Comparison of ENCODE assay signal across 8 cellular contexts in genomic region chr3:186930143-186930638, GRCh38. TPM values are rescaled to one million over a fixed set of nuclear protein-coding genes. Genes with fewer than 3 reads are reported as not detected.
A peak's percentile ranks its signal among the peaks of the same experiment; 100 is the strongest.
DNase-seq lines count a peak whose midpoint lies in the region; ATAC-seq and TF ChIP-seq lines count a peak whose summit lies in the region.

Gene ST6GAL1, plus strand, starts transcription at chr3:186930526. Its CDS starts 112,178 bp downstream, at chr3:187042704.

- H3K4me3 Mint-ChIP-seq in activated naive CD4-positive, alpha-beta T cell treated with anti-CD3 and anti-CD28 coated beads for 36 hours: peak within 1 kb of the TSS; percentile 83

- ATAC-seq in GM19043 (IDR thresholded peaks at IDR 0.05; ENCODE audit: low read depth, unreplicated experiment) (peak; percentile 53), HG03354 (IDR thresholded peaks at IDR 0.05; ENCODE audit: poor library complexity, severe bottlenecking, unreplicated experiment) (peak; percentile 71), thoracic aorta (ENCODE audit: insufficient number of reproducible peaks, low FRiP score, low read depth) (peak; percentile 30)

- H3K27me3 Mint-ChIP-seq in activated naive CD4-positive, alpha-beta T cell treated with anti-CD3 and anti-CD28 coated beads for 36 hours (ENCODE audit: low read depth): no peaks in the 10 kb centered on the region

- intact Hi-C loops in activated naive CD4-positive, alpha-beta T cell treated with anti-CD3 and anti-CD28 coated beads for 36 hours (cut with micrococcal nuclease): loop anchor here (1.0 to 5.0 kb wide), 8 partner anchors 21 to 237 kb away; partner anchors contain the start of genes EIF4A2 and RPL39L

- H3K36me3 Mint-ChIP-seq in activated naive CD4-positive, alpha-beta T cell treated with anti-CD3 and anti-CD28 coated beads for 36 hours (ENCODE audit: low read depth): peaks cover 26% of the 10 kb centered on the region

- H3K4me3 ChIP-seq in AG09309 (ENCODE audit: control insufficient read depth, low read depth, low read length): peak within 1 kb of the TSS; percentile 59
- peak within 1 kb of the TSS; percentile 71 for H3K4me3 ChIP-seq in SJCRH30
- H3K4me3 ChIP-seq in thoracic aorta: peak within 1 kb of the TSS; percentile 95

- H3K36me3 ChIP-seq in SJCRH30 (no peaks in the 10 kb centered on the region), thoracic aorta (no peaks in the 10 kb centered on the region)

- peaks cover 2% of the 10 kb centered on the region for H3K9me3 Mint-ChIP-seq in activated naive CD4-positive, alpha-beta T cell treated with anti-CD3 and anti-CD28 coated beads for 36 hours

- H3K27ac ChIP-seq in SJCRH30 (peak within 1 kb of the TSS; percentile 17; the same call in 1 of the 2 replicates), thoracic aorta (peak within 1 kb of the TSS; percentile 89 to 94)

- H3K27me3 ChIP-seq in SJCRH30: no peaks in the 10 kb centered on the region; the same call in 1 of the 2 replicates
- no peaks in the 10 kb centered on the region for H3K27me3 ChIP-seq in thoracic aorta (replicated peaks; ENCODE audit: insufficient read depth)

- no peaks in the 10 kb centered on the region for H3K9me3 ChIP-seq in SJCRH30 (replicated peaks)
- no peaks in the 10 kb centered on the region for H3K9me3 ChIP-seq in thoracic aorta

- H3K4me1 ChIP-seq in SJCRH30 (no peaks in the 10 kb centered on the region), thoracic aorta (ENCODE audit: control insufficient read depth in 1 of 2, low read depth in 2 of 2) (peaks cover 11 to 28% of the 10 kb centered on the region in 2 donors)

- peak within 1 kb of the TSS; percentile 85 for H3K27ac Mint-ChIP-seq in activated naive CD4-positive, alpha-beta T cell treated with anti-CD3 and anti-CD28 coated beads for 36 hours

- H3K4me1 Mint-ChIP-seq in activated naive CD4-positive, alpha-beta T cell treated with anti-CD3 and anti-CD28 coated beads for 36 hours (ENCODE audit: low read depth): peaks cover 17% of the 10 kb centered on the region

- CTCF ChIA-PET in activated naive CD4-positive, alpha-beta T cell treated with anti-CD3 and anti-CD28 coated beads for 36 hours (lab: Charles Lee): interaction anchor here (1.1 to 3.4 kb wide), 3 partner anchors 75 to 81 kb away, joined by 4 to 28 read pairs (median 5); no protein-coding TSS in a partner anchor

- TF ChIP-seq CTCF in AG09309 (IDR thresholded peaks at IDR 0.05; ENCODE audit: control insufficient read depth, insufficient read depth, low read depth, low read length, missing control alignments) (peak; percentile 19), thoracic aorta (IDR thresholded peaks at IDR 0.05) (peak; percentile 74)

- DNase-seq in AG09309 (ENCODE audit: low read depth): no peak
- peak; percentile 54 to 63 for DNase-seq in SJCRH30
- peak; percentile 74 for DNase-seq in activated naive CD4-positive, alpha-beta T cell treated with anti-CD3 and anti-CD28 coated beads for 36 hours
- no peak for DNase-seq in glomerular endothelial cell (ENCODE audit: extremely low read depth, low read depth, low spot score)
- DNase-seq in occipital lobe (lab: John Stamatoyannopoulos, UW): peak; percentile 17
- DNase-seq in thoracic aorta (ENCODE audit: low spot score): peak; percentile 64

RNA-seq across cellular contexts. Expression of gene ST6GAL1, which starts in this region (rescaled TPM):
- total RNA-seq in SJCRH30 (2014; rRNA removed; shearing (Covaris generic)): 2.3 TPM in 2 replicates
- 10 to 100 TPM; 76.2 to 78.0 TPM for total RNA-seq in activated naive CD4-positive, alpha-beta T cell treated with anti-CD3 and anti-CD28 coated beads for 36 hours
- total RNA-seq in glomerular endothelial cell (81.4 and 89.0 TPM in 2 replicates), occipital lobe (39.6 TPM), thoracic aorta (100 to 1,000 TPM in 1 of 2 donors, 10 to 100 TPM in 1; 89.5 to 141 TPM)

Comparison
In these comparisons a context has a peak if more than half of its experiments do, and no peak if none do; other contexts are left out.
1. RNA of gene ST6GAL1 (total RNA-seq): 89.5 to 141 TPM in thoracic aorta, 81.4 to 89.0 TPM in glomerular endothelial cell, 76.2 to 78.0 TPM in activated naive CD4-positive, alpha-beta T cell treated with anti-CD3 and anti-CD28 coated beads for 36 hours and 39.6 TPM in occipital lobe (single experiment); 2.3 TPM in SJCRH30; every median in the first group is over 10 times any median in the second.
2. DNase-seq: peak in SJCRH30 (2 of 2), activated naive CD4-positive, alpha-beta T cell treated with anti-CD3 and anti-CD28 coated beads for 36 hours (single experiment), occipital lobe (single experiment) and thoracic aorta (single experiment); none in AG09309 (single experiment) and glomerular endothelial cell (single experiment).
3. Peak in every context shown above with its lines, with median percentiles within 50 percentile points of each other: H3K4me3 ChIP-seq and ATAC-seq.